Comparison of ENCODE assay signal across 1 cellular context in genomic region chr7:44999245-45000095, GRCh38.
TF ChIP-seq lines count a peak whose summit lies in the region.

No MANE protein-coding gene starts in this region.

TF ChIP-seq in SK-N-SH, 30 proteins besides CTCF, POLR2A, EP300 and RAD21 (continued from another document):
- TF ChIP-seq FOXM1 (IDR thresholded peaks at IDR 0.05; ENCODE audit: low read depth) = no peak
- no peak for TF ChIP-seq USF1 (IDR thresholded peaks at IDR 0.05; ENCODE audit: borderline replicate concordance, low read depth)
- no peak for TF ChIP-seq FOXJ3 (CRISPR knock-in tag; IDR thresholded peaks at IDR 0.05)
- peak; percentile 88 for TF ChIP-seq POLR2AphosphoS5 (IDR thresholded peaks at IDR 0.05; ENCODE audit: low read depth, low read length)
- TF ChIP-seq MAX (IDR thresholded peaks at IDR 0.05; ENCODE audit: low read depth) = peak; percentile 74
- TF ChIP-seq SIN3A (IDR thresholded peaks at IDR 0.05; ENCODE audit: borderline replicate concordance, low read depth, low read length) = peak; percentile 96
